In genomic region chr18:8707946-8708345, GRCh38 we compare ENCODE assay signal across 12 cellular contexts. TPM values are rescaled to one million over a fixed set of nuclear protein-coding genes. Genes with fewer than 3 reads are reported as not detected.
A peak's percentile ranks its signal among the peaks of the same experiment; 100 is the strongest.
DNase-seq lines count a peak whose midpoint lies in the region; FAIRE-seq and TF ChIP-seq lines count a peak whose summit lies in the region.
"Had no signal": no experiment of that assay in that cellular context is flagged by ENCODE, and none has a peak within 500 bp of the region (broad histone marks: within the 10 kb centered on the region; RNA-seq: fewer than 3 reads in every experiment).

No MANE protein-coding gene starts in this region.

- DNase-seq in MM.1S (no peak), esophagus muscularis mucosa (ENCODE audit: extremely low spot score) (no peak), D721Med (ENCODE audit: insufficient read length, low spot score) (no peak), HTR-8/SVneo (ENCODE audit: insufficient read length, low spot score) (no peak), SKM-1 (lab: John Stamatoyannopoulos, UW; ENCODE audit: unreplicated experiment) (no peak)
- no peak for DNase-seq in effector CD4-positive, alpha-beta T cell
- DNase-seq: activated T-cell treated with anti-CD3 and anti-CD28 coated beads for 4 hours; stimulated activated naive CD8-positive, alpha-beta T cell treated with anti-CD3 and anti-CD28 coated beads, Interleukin-15, amount 100 ng/mL, for 72 hours had no signal

- no peaks in the 10 kb centered on the region for H3K9me2 ChIP-seq in MM.1S (replicated peaks; ENCODE audit: insufficient read depth, low read length)

- H3K79me2 ChIP-seq in MM.1S (ENCODE audit: low read length): peaks cover 59% of the 10 kb centered on the region

- H3K9me3 ChIP-seq in BLaER1 (peaks cover 8% of the 10 kb centered on the region; the same call in 1 of the 2 replicates), MM.1S (replicated peaks; ENCODE audit: insufficient read depth, low read length) (no peaks in the 10 kb centered on the region), esophagus muscularis mucosa (no peaks in the 10 kb centered on the region), neuron (ENCODE audit: low read length) (no peaks in the 10 kb centered on the region)

- peak overlapping the region; percentile 96 for H3K4me2 ChIP-seq in BLaER1
- peak overlapping the region; percentile 94 for H3K4me2 ChIP-seq in MM.1S (ENCODE audit: low read depth, low read length)

- no peak overlapping the region for H2AFZ ChIP-seq in MM.1S (ENCODE audit: low read length)
- H2AFZ ChIP-seq in neuron (ENCODE audit: low read depth, low read length): no peak overlapping the region

- H4K20me1 ChIP-seq in BLaER1 (peaks cover 83% of the 10 kb centered on the region), MM.1S (ENCODE audit: insufficient read depth, low read length) (no peaks in the 10 kb centered on the region)

- peak overlapping the region; percentile 99 for H3K9ac ChIP-seq in BLaER1
- no peak overlapping the region; the same call in 1 of the 2 replicates for H3K9ac ChIP-seq in MM.1S (ENCODE audit: low read length)

- TF ChIP-seq CTCF in MM.1S (IDR thresholded peaks at IDR 0.05; ENCODE audit: low read length): no peak
- TF ChIP-seq CTCF in esophagus muscularis mucosa (IDR thresholded peaks at IDR 0.05): no peak
- no peak for TF ChIP-seq CTCF in D721Med (IDR thresholded peaks at IDR 0.05; ENCODE audit: insufficient read depth, missing control alignments)

- H3K4me1 ChIP-seq in BLaER1 (peaks cover 50% of the 10 kb centered on the region), MM.1S (ENCODE audit: low read length) (peaks cover 18% of the 10 kb centered on the region), esophagus muscularis mucosa (peaks cover 26 to 72% (median 52%) of the 10 kb centered on the region in 4 donors), neuron (ENCODE audit: insufficient read depth, low read length) (peaks cover 10% of the 10 kb centered on the region)

- H3K4me3 ChIP-seq in BLaER1 (peak overlapping the region; percentile 99), MM.1S (ENCODE audit: low read length) (peak overlapping the region; percentile 96), esophagus muscularis mucosa (peak overlapping the region; percentile 67 to 89 (median 76)), neuron (ENCODE audit: low read length) (peak overlapping the region; percentile 61)

- H3K27me3 ChIP-seq in BLaER1 (peaks cover 17% of the 10 kb centered on the region), MM.1S (replicated peaks; ENCODE audit: insufficient read depth, low read length) (no peaks in the 10 kb centered on the region), esophagus muscularis mucosa (no peaks in the 10 kb centered on the region), neuron (ENCODE audit: insufficient read depth, low read length) (peaks cover 9% of the 10 kb centered on the region)

- 60% methylated on average over 1 of the region's 1 CpG for WGBS in esophagus muscularis mucosa

- peak overlapping the region; percentile 97 for H3K27ac ChIP-seq in BLaER1
- H3K27ac ChIP-seq in MM.1S (ENCODE audit: low read length): peak overlapping the region; percentile 51; the same call in 1 of the 2 replicates
- H3K27ac ChIP-seq in esophagus muscularis mucosa (replicated peaks in 1 of 4): peak overlapping the region; percentile 93 to 96 (median 94)
- H3K27ac ChIP-seq: coronary artery, HL-60 had no signal

- intact Hi-C loops in esophagus muscularis mucosa (cut with DNase I): loop anchor here (2.0 to 5.0 kb wide), 3 partner anchors 43 to 239 kb away; no protein-coding TSS in a partner anchor

- no peak for TF ChIP-seq EP300 in esophagus muscularis mucosa (IDR thresholded peaks at IDR 0.05)

- H3K36me3 ChIP-seq in BLaER1 (peaks cover 41% of the 10 kb centered on the region; the same call in 1 of the 2 replicates), MM.1S (replicated peaks; ENCODE audit: insufficient read depth, low read length) (no peaks in the 10 kb centered on the region), esophagus muscularis mucosa (no peaks in the 10 kb centered on the region), neuron (ENCODE audit: insufficient read depth, low read length) (no peaks in the 10 kb centered on the region)

- no peak for FAIRE-seq in D721Med (lab: Jason Lieb, UNC)
- no peak for FAIRE-seq in HTR-8/SVneo (lab: Jason Lieb, UNC)

- TF ChIP-seq POLR2A in esophagus muscularis mucosa (IDR thresholded peaks at IDR 0.05; ENCODE audit: low read depth): no peak

- H3F3A ChIP-seq in MM.1S (ENCODE audit: insufficient read depth, low read length): peaks cover 13% of the 10 kb centered on the region

RNA-seq across cellular contexts. Expression of gene MTCL1, which starts 2.6 kb away (rescaled TPM):
- 10 to 100 TPM; 32.3 to 48.0 (median 38.6) TPM for total RNA-seq in esophagus muscularis mucosa
